Comparison of ENCODE assay signal across 1 cellular context in the genomic region with DNA sequence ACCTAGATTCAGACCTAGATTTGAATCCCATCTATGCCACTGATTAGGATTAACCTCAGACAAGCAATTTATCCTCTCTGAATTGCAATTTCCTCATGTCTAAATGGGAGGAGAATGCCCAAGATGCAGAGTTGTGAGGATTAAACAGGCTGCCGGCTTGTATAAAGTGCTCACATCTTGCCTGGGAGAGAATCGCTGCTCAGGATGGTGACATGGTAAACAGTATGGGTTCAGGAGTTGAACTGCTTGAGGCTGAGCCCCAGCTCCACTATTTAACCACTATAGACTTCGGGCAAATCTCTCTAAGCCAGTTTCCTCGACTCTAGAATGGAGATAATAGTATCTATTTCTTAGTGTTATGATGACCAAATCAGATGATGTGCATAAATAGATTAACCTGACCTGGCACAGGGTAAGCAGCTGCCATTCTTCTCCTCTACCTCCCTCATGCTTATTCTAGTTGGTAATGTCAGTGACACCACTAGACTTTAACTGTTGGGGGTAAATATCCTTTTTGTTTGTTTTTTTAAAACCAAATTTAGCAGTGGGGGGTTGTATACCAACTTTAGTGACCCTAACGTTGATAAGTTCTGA.
TF ChIP-seq lines count a peak whose summit lies in the region.

No MANE protein-coding gene starts in this region.

TF ChIP-seq in GM23338, 12 proteins besides CTCF, POLR2A, EP300 and RAD21 (continued from another document):
- TF ChIP-seq, protein P1, sequence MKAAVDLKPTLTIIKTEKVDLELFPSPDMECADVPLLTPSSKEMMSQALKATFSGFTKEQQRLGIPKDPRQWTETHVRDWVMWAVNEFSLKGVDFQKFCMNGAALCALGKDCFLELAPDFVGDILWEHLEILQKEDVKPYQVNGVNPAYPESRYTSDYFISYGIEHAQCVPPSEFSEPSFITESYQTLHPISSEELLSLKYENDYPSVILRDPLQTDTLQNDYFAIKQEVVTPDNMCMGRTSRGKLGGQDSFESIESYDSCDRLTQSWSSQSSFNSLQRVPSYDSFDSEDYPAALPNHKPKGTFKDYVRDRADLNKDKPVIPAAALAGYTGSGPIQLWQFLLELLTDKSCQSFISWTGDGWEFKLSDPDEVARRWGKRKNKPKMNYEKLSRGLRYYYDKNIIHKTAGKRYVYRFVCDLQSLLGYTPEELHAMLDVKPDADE (IDR thresholded peaks at IDR 0.05), result no peak
- TF ChIP-seq, protein P2, sequence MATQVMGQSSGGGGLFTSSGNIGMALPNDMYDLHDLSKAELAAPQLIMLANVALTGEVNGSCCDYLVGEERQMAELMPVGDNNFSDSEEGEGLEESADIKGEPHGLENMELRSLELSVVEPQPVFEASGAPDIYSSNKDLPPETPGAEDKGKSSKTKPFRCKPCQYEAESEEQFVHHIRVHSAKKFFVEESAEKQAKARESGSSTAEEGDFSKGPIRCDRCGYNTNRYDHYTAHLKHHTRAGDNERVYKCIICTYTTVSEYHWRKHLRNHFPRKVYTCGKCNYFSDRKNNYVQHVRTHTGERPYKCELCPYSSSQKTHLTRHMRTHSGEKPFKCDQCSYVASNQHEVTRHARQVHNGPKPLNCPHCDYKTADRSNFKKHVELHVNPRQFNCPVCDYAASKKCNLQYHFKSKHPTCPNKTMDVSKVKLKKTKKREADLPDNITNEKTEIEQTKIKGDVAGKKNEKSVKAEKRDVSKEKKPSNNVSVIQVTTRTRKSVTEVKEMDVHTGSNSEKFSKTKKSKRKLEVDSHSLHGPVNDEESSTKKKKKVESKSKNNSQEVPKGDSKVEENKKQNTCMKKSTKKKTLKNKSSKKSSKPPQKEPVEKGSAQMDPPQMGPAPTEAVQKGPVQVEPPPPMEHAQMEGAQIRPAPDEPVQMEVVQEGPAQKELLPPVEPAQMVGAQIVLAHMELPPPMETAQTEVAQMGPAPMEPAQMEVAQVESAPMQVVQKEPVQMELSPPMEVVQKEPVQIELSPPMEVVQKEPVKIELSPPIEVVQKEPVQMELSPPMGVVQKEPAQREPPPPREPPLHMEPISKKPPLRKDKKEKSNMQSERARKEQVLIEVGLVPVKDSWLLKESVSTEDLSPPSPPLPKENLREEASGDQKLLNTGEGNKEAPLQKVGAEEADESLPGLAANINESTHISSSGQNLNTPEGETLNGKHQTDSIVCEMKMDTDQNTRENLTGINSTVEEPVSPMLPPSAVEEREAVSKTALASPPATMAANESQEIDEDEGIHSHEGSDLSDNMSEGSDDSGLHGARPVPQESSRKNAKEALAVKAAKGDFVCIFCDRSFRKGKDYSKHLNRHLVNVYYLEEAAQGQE (IDR thresholded peaks at IDR 0.05; ENCODE audit: unreplicated experiment), result no peak
- TF ChIP-seq CREB1 (CRISPR knock-in tag; IDR thresholded peaks at IDR 0.05; ENCODE audit: low read depth), result no peak
- no peak for TF ChIP-seq NANOG (IDR thresholded peaks at IDR 0.05; ENCODE audit: borderline replicate concordance)
- TF ChIP-seq, protein P3, sequence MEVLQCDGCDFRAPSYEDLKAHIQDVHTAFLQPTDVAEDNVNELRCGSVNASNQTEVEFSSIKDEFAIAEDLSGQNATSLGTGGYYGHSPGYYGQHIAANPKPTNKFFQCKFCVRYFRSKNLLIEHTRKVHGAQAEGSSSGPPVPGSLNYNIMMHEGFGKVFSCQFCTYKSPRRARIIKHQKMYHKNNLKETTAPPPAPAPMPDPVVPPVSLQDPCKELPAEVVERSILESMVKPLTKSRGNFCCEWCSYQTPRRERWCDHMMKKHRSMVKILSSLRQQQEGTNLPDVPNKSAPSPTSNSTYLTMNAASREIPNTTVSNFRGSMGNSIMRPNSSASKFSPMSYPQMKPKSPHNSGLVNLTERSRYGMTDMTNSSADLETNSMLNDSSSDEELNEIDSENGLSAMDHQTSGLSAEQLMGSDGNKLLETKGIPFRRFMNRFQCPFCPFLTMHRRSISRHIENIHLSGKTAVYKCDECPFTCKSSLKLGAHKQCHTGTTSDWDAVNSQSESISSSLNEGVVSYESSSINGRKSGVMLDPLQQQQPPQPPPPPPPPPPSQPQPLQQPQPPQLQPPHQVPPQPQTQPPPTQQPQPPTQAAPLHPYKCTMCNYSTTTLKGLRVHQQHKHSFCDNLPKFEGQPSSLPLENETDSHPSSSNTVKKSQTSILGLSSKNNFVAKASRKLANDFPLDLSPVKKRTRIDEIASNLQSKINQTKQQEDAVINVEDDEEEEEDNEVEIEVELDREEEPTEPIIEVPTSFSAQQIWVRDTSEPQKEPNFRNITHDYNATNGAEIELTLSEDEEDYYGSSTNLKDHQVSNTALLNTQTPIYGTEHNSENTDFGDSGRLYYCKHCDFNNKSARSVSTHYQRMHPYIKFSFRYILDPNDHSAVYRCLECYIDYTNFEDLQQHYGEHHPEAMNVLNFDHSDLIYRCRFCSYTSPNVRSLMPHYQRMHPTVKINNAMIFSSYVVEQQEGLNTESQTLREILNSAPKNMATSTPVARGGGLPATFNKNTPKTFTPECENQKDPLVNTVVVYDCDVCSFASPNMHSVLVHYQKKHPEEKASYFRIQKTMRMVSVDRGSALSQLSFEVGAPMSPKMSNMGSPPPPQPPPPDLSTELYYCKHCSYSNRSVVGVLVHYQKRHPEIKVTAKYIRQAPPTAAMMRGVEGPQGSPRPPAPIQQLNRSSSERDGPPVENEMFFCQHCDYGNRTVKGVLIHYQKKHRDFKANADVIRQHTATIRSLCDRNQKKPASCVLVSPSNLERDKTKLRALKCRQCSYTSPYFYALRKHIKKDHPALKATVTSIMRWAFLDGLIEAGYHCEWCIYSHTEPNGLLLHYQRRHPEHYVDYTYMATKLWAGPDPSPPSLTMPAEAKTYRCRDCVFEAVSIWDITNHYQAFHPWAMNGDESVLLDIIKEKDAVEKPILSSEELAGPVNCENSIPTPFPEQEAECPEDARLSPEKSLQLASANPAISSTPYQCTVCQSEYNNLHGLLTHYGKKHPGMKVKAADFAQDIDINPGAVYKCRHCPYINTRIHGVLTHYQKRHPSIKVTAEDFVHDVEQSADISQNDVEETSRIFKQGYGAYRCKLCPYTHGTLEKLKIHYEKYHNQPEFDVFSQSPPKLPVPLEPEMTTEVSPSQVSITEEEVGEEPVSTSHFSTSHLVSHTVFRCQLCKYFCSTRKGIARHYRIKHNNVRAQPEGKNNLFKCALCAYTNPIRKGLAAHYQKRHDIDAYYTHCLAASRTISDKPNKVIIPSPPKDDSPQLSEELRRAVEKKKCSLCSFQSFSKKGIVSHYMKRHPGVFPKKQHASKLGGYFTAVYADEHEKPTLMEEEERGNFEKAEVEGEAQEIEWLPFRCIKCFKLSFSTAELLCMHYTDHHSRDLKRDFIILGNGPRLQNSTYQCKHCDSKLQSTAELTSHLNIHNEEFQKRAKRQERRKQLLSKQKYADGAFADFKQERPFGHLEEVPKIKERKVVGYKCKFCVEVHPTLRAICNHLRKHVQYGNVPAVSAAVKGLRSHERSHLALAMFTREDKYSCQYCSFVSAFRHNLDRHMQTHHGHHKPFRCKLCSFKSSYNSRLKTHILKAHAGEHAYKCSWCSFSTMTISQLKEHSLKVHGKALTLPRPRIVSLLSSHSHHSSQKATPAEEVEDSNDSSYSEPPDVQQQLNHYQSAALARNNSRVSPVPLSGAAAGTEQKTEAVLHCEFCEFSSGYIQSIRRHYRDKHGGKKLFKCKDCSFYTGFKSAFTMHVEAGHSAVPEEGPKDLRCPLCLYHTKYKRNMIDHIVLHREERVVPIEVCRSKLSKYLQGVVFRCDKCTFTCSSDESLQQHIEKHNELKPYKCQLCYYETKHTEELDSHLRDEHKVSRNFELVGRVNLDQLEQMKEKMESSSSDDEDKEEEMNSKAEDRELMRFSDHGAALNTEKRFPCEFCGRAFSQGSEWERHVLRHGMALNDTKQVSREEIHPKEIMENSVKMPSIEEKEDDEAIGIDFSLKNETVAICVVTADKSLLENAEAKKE (CRISPR knock-in tag; IDR thresholded peaks at IDR 0.05), result no peak
- TF ChIP-seq EZH2phosphoT487 (IDR thresholded peaks at IDR 0.05; ENCODE audit: unreplicated experiment), result no peak
- no peak for TF ChIP-seq STAT1 (IDR thresholded peaks at IDR 0.05; ENCODE audit: unreplicated experiment)
- TF ChIP-seq ZNF331 (CRISPR knock-in tag; IDR thresholded peaks at IDR 0.05; ENCODE audit: low read depth), result no peak
- no peak for TF ChIP-seq POLR2AphosphoS5 (IDR thresholded peaks at IDR 0.05; ENCODE audit: low read depth)
